In genomic region chrX:119685225-119686066, GRCh38 we compare ENCODE assay signal across 7 cellular contexts. TPM values are rescaled to one million over a fixed set of nuclear protein-coding genes. Genes with fewer than 3 reads are reported as not detected.
DNase-seq lines count a peak whose midpoint lies in the region; ATAC-seq and TF ChIP-seq lines count a peak whose summit lies in the region.

No MANE protein-coding gene starts in this region.

- H3K36me3 Mint-ChIP-seq in neural crest cell (ENCODE audit: low read depth) = no peaks in the 10 kb centered on the region

- TF ChIP-seq CTCF in neural crest cell (conservative IDR thresholded peaks at IDR 0.05) = no peak

- peak overlapping the region; percentile 87 for H3K27ac Mint-ChIP-seq in neural crest cell (ENCODE audit: unreplicated experiment)

- peaks cover 21% of the 10 kb centered on the region for H3K4me1 Mint-ChIP-seq in neural crest cell

- peak; percentile 43 for ATAC-seq in GM18907 (IDR thresholded peaks at IDR 0.05; ENCODE audit: unreplicated experiment)
- peak; percentile 37 for ATAC-seq in HG02938 (IDR thresholded peaks at IDR 0.05; ENCODE audit: unreplicated experiment)
- peak; percentile 37 for ATAC-seq in SK-N-SH treated with all-trans-retinoic acid at 6 μM for 48 hours

- peak; percentile 71 to 87 for DNase-seq in dermis microvascular lymphatic vessel endothelial cell (ENCODE audit: low read depth in 2 of 2)
- DNase-seq in neural crest cell (ENCODE audit: low read depth, low spot score) = no peak
- DNase-seq in kidney glomerular epithelial cell (lab: John Stamatoyannopoulos, UW) = no peak
- DNase-seq in DMS53 (lab: John Stamatoyannopoulos, UW) = no peak

- no peaks in the 10 kb centered on the region for H3K9me3 Mint-ChIP-seq in neural crest cell

- peak overlapping the region; percentile 38 for H3K4me3 Mint-ChIP-seq in neural crest cell

- no peaks in the 10 kb centered on the region for H3K27me3 Mint-ChIP-seq in neural crest cell (ENCODE audit: low read depth)

TF ChIP-seq in SK-N-SH treated with all-trans-retinoic acid at 6 μM for 48 hours, 23 proteins besides CTCF, POLR2A, EP300 and RAD21:
- no peak for TF ChIP-seq BACH2 (CRISPR knock-in tag; IDR thresholded peaks at IDR 0.05; ENCODE audit: borderline replicate concordance)

RNA-seq across cellular contexts. Expression of gene SEPTIN6, which starts 7.5 kb away (rescaled TPM):
- total RNA-seq in dermis microvascular lymphatic vessel endothelial cell = 15.1 and 32.9 TPM in 2 replicates
- total RNA-seq in neural crest cell = 39.4 and 44.2 TPM in 2 replicates

Comparison
In these comparisons a context has a peak if more than half of its experiments do, and no peak if none do; other contexts are left out.
1. DNase-seq: peak in dermis microvascular lymphatic vessel endothelial cell (2 of 2); none in neural crest cell (single experiment), kidney glomerular epithelial cell (single experiment) and DMS53 (single experiment).
2. Peak in every context shown above with its lines, with median percentiles within 50 percentile points of each other: ATAC-seq.